8 cellular contexts compared by ENCODE assay signal in genomic region chr1:85707990-85708825, GRCh38. TPM values are rescaled to one million over a fixed set of nuclear protein-coding genes. Genes with fewer than 3 reads are reported as not detected.
DNase-seq lines count a peak whose midpoint lies in the region; ATAC-seq, FAIRE-seq and TF ChIP-seq lines count a peak whose summit lies in the region.

ZNHIT6 (minus strand) TSS chr1:85708433; CDS start chr1:85708284, 149 bp downstream.

- H3K4me1 ChIP-seq in adrenal gland (replicated peaks in 1 of 2) = peaks cover 0 to 13% of the 10 kb centered on the region in 2 donors
- H3K4me1 ChIP-seq in heart left ventricle = peaks cover 0 to 24% (median 14%) of the 10 kb centered on the region in 12 donors

- peak; percentile 8 to 47 (median 36) for TF ChIP-seq CTCF in adrenal gland (IDR thresholded peaks at IDR 0.05)
- TF ChIP-seq CTCF in heart left ventricle (IDR thresholded peaks at IDR 0.05) = peak in 9 of 12 donors; percentile 14 to 50 (median 32)
- TF ChIP-seq CTCF in type B pancreatic cell (conservative IDR thresholded peaks at IDR 0.05) = peak; percentile 73

- peak within 1 kb of the TSS; percentile 67 to 97 (median 75) for H3K4me3 ChIP-seq in adrenal gland
- H3K4me3 ChIP-seq in heart left ventricle = peak within 1 kb of the TSS; percentile 56 to 92 (median 80)

- ATAC-seq in HG02798 (IDR thresholded peaks at IDR 0.05; ENCODE audit: poor library complexity, unreplicated experiment) = peak; percentile 92
- ATAC-seq in heart left ventricle = peak; percentile 95 to 98 (median 98)

- H3K27ac ChIP-seq in adrenal gland (peak within 1 kb of the TSS in 4 of 5 donors; percentile 19 to 89 (median 82)), heart left ventricle (peak within 1 kb of the TSS; percentile 53 to 93 (median 86))

- H3K9me3 ChIP-seq in adrenal gland (replicated peaks in 1 of 3) = no peaks in the 10 kb centered on the region
- H3K9me3 ChIP-seq in heart left ventricle = no peaks in the 10 kb centered on the region

- peak; percentile 98 for FAIRE-seq in GM12891 (lab: Jason Lieb, UNC)

- peaks cover 3% of the 10 kb centered on the region for H3K4me1 Mint-ChIP-seq in type B pancreatic cell (ENCODE audit: unreplicated experiment)

- no peaks in the 10 kb centered on the region for H3K36me3 ChIP-seq in adrenal gland (replicated peaks in 1 of 2)
- peaks cover 0 to 34% (median 20%) of the 10 kb centered on the region in 9 donors for H3K36me3 ChIP-seq in heart left ventricle

- intact Hi-C loops in adrenal gland (cut with DNase I) = no loop called here
- intact Hi-C loops in heart left ventricle (cut with DNase I) = loop anchor here in 4 of 10 donors (5.0 kb wide), 3 partner anchors 96 to 401 kb away; partner anchors contain the start of gene CCN1 (in 3 of the 4)

- no peak within 1 kb of the TSS for H3K4me3 Mint-ChIP-seq in type B pancreatic cell

- H3K27me3 ChIP-seq in adrenal gland = no peaks in the 10 kb centered on the region
- H3K27me3 ChIP-seq in heart left ventricle = no peaks in the 10 kb centered on the region

- H3K27ac Mint-ChIP-seq in type B pancreatic cell = no peak within 1 kb of the TSS

- DNase-seq in GM12891 (ENCODE audit: insufficient read length, low spot score) (peak; percentile 39), NCI-H1417 treated with DMSO at 0.1 percent for 48 hours (lab: John Stamatoyannopoulos, UW) (peak; percentile 64), SW 1271 (lab: John Stamatoyannopoulos, UW) (peak; percentile 86 to 90), adrenal gland (peak; percentile 84 to 96 (median 93)), heart left ventricle (peak; percentile 89 to 95 (median 90)), pons (ENCODE audit: low spot score) (peak; percentile 87), type B pancreatic cell (ENCODE audit: extremely low spot score, unreplicated experiment) (peak; percentile 88)

- TF ChIP-seq POLR2A in GM12891 (IDR thresholded peaks at IDR 0.05; ENCODE audit: low read depth, low read length) (peak; percentile 88), adrenal gland (IDR thresholded peaks at IDR 0.05) (peak in 1 of 2 donors; percentile 72), heart left ventricle (IDR thresholded peaks at IDR 0.05) (peak in 1 of 2 donors; percentile 58)

- peaks cover 18% of the 10 kb centered on the region for H3K36me3 Mint-ChIP-seq in type B pancreatic cell

- H3K27me3 Mint-ChIP-seq in type B pancreatic cell = no peaks in the 10 kb centered on the region

- 1 to 3% (median 2%) methylated on average over 20 to 35 of the region's 35 CpGs for WGBS in adrenal gland, 4 donors
- WGBS in heart left ventricle, 4 donors = 1 to 2% (median 1%) methylated on average over 29 to 35 of the region's 35 CpGs

- no peaks in the 10 kb centered on the region for H3K9me3 Mint-ChIP-seq in type B pancreatic cell

TF ChIP-seq in GM12891, 5 proteins besides CTCF, POLR2A, EP300 and RAD21:
- TF ChIP-seq SPI1 (IDR thresholded peaks at IDR 0.05; ENCODE audit: low read depth, low read length) (no peak), TAF1 (IDR thresholded peaks at IDR 0.05; ENCODE audit: low read depth, low read length) (peak; percentile 68), POU2F2 (IDR thresholded peaks at IDR 0.05; ENCODE audit: low read depth, low read length) (peak; percentile 55), PAX5 (IDR thresholded peaks at IDR 0.05; ENCODE audit: insufficient read depth, low read length, severe bottlenecking) (no peak), POLR2AphosphoS5 (IDR thresholded peaks at IDR 0.05; ENCODE audit: low read depth, low read length) (peak; percentile 78; the same call in 1 of the 2 replicates)
TF ChIP-seq in GM12891: peak in this region for 3.

RNA-seq across cellular contexts. Expression of gene ZNHIT6, which starts in this region (rescaled TPM):
- 12.6 TPM for polyA plus RNA-seq in GM12891 (2012; ENCODE audit: low read depth, missing spikeins)
- 10 to 100 TPM in 3 of 8 donors, 1 to 10 TPM in 5; 4.5 to 11.6 (median 9.8) TPM for total RNA-seq in adrenal gland
- polyA plus RNA-seq in adrenal gland = 10 to 100 TPM in 2 of 3 donors, 1 to 10 TPM in 1; 7.9 to 21.1 (median 17.4) TPM
- 10 to 100 TPM in 4 of 9 donors, 1 to 10 TPM in 5; 7.1 to 12.8 (median 9.9) TPM for total RNA-seq in heart left ventricle
- 10 to 100 TPM in 1 of 2 donors, 1 to 10 TPM in 1; 8.6 to 11.0 TPM for polyA plus RNA-seq in heart left ventricle
- total RNA-seq in type B pancreatic cell (ENCODE audit: low replicate concordance) = 15.2 and 19.3 TPM in 2 replicates

Comparison
In these comparisons a context has a peak if more than half of its experiments do, and no peak if none do; other contexts are left out.
1. Peak in every context shown above with its lines: DNase-seq, ATAC-seq, H3K4me3 ChIP-seq and H3K27ac ChIP-seq.
2. DNase-seq: peak in every context shown above with its lines; median percentile 93 in adrenal gland; 90 in heart left ventricle; 88 in SW 1271; 88 in type B pancreatic cell; 87 in pons; 64 in NCI-H1417 treated with DMSO at 0.1 percent for 48 hours; 39 in GM12891.